9 cellular contexts compared by ENCODE assay signal in the genomic region with DNA sequence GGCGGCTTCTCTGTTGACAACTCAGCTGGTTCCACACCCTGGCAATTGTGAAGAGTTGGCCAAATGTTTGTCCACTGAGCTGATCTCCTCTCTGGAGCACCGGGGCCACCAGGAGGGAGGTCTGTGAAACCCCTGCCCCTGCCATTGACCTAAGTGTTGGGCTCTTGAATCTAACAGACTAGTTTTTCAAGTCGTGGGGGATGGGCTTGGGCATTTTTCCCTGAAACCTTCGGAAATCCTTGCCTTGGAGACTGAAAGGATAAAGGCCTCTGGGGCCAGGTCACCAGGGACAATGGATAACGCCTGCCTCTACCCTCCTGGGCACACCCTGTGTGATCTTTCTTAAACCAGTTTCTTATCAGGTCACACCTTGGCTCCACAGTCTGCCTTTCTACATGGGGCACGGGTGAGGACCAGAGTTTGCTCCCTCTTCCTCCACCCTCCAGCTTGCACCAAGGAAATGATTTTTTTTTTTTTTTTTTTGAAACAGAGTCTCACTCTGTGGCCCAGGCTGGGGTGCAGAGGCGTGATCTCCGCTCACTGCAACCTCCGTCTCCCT. TPM values are rescaled to one million over a fixed set of nuclear protein-coding genes. Genes with fewer than 3 reads are reported as not detected.
A peak's percentile ranks its signal among the peaks of the same experiment; 100 is the strongest.
DNase-seq lines count a peak whose midpoint lies in the region; ATAC-seq and TF ChIP-seq lines count a peak whose summit lies in the region.
"Had no signal": no experiment of that assay in that cellular context is flagged by ENCODE, and none has a peak within 500 bp of the region (broad histone marks: within the 10 kb centered on the region; RNA-seq: fewer than 3 reads in every experiment).

No MANE protein-coding gene starts in this region.

- no peak for DNase-seq in left ventricle myocardium inferior
- no peak for DNase-seq in cardiac septum (ENCODE audit: low spot score)
- no peak for DNase-seq in brain microvascular endothelial cell
- DNase-seq in aorta = no peak
- no peak for DNase-seq in NCI-H510A treated with DMSO at 0.1 percent for 48 hours (lab: John Stamatoyannopoulos, UW)
- no peak for DNase-seq in NCI-H774 (lab: John Stamatoyannopoulos, UW)
- DNase-seq in activated CD4-positive, alpha-beta T cell treated with anti-CD3 and anti-CD28 coated beads, Interleukin-2, amount 50 U/mL, for 48 hours = no peak
- DNase-seq: NCI-H1694 had no signal

- H3K27ac ChIP-seq in left ventricle myocardium inferior (replicated peaks) (no peak overlapping the region), brain microvascular endothelial cell (no peak overlapping the region), mesodermal cell (ENCODE audit: low read depth, low read length, severe bottlenecking) (no peak overlapping the region), aorta (ENCODE audit: low read depth in 1 of 2, low read length in 2 of 2) (no peak overlapping the region)

- intact Hi-C loops in left ventricle myocardium inferior (cut with micrococcal nuclease) = no loop called here
- intact Hi-C loops in cardiac septum (cut with DNase I) = loop anchor here (5.0 kb wide), 2 partner anchors 43 to 97 kb away; a partner anchor contains a TSS
- intact Hi-C loops in aorta (cut with DNase I) = loop anchor here in 1 of 2 donors (5.0 kb wide), 1 partner anchor 43 kb away; a partner anchor contains a TSS

- H3K27me3 ChIP-seq in left ventricle myocardium inferior (ENCODE audit: low read depth) (no peaks in the 10 kb centered on the region), brain microvascular endothelial cell (replicated peaks) (no peaks in the 10 kb centered on the region), aorta (ENCODE audit: control insufficient read depth in 1 of 2, insufficient read depth in 2 of 2, low read length in 1 of 2) (no peaks in the 10 kb centered on the region)

- H3K36me3 ChIP-seq in left ventricle myocardium inferior = peaks cover 6% of the 10 kb centered on the region
- H3K36me3 ChIP-seq in brain microvascular endothelial cell (replicated peaks) = peaks cover 12% of the 10 kb centered on the region
- H3K36me3 ChIP-seq in mesodermal cell (ENCODE audit: control insufficient read depth, insufficient read depth, low read length) = peaks cover 22% of the 10 kb centered on the region
- no peaks in the 10 kb centered on the region for H3K36me3 ChIP-seq in aorta (ENCODE audit: control insufficient read depth in 1 of 2, insufficient read depth in 2 of 2, low read length in 1 of 2)

- no peak for ATAC-seq in aorta (ENCODE audit: low FRiP score)

- WGBS in mesodermal cell (ENCODE audit: insufficient coverage in 2 of 2), 2 experiments = 30 to 31% methylated on average over 8 to 9 of the region's 9 CpGs
- 34 to 35% methylated on average over 9 of the region's 9 CpGs for WGBS in aorta, 2 donors

- no peaks in the 10 kb centered on the region for H3K9me3 ChIP-seq in left ventricle myocardium inferior (replicated peaks)
- no peaks in the 10 kb centered on the region for H3K9me3 ChIP-seq in mesodermal cell (ENCODE audit: control insufficient read depth, low read length)
- H3K9me3 ChIP-seq in aorta (ENCODE audit: control insufficient read depth, low read length) = no peaks in the 10 kb centered on the region

- H3K4me3 ChIP-seq in left ventricle myocardium inferior (peak overlapping the region; percentile 96), brain microvascular endothelial cell (ENCODE audit: low read depth, low read length) (peak overlapping the region; percentile 98), mesodermal cell (ENCODE audit: extremely low read depth, insufficient read depth, low read length, poor library complexity, severe bottlenecking) (peak overlapping the region; percentile 85), aorta (ENCODE audit: low read length in 2 of 2) (peak overlapping the region; percentile 36 to 88)

- H3K4me1 ChIP-seq in left ventricle myocardium inferior (peaks cover 47% of the 10 kb centered on the region), mesodermal cell (ENCODE audit: control insufficient read depth, insufficient read depth, low read length, poor library complexity, severe bottlenecking) (peaks cover 12% of the 10 kb centered on the region), aorta (ENCODE audit: control insufficient read depth in 1 of 2, insufficient read depth in 2 of 2, low read length in 2 of 2) (no peaks in the 10 kb centered on the region)

- in situ Hi-C loops in brain microvascular endothelial cell (cut with HindIII; ENCODE audit: low pct_ligation_motif_present, low sequenced_read_pairs) = no loop called here

- TF ChIP-seq CTCF in left ventricle myocardium inferior (IDR thresholded peaks at IDR 0.05; ENCODE audit: borderline replicate concordance) = no peak
- no peak for TF ChIP-seq CTCF in brain microvascular endothelial cell (IDR thresholded peaks at IDR 0.05; ENCODE audit: low read depth, low read length, missing control alignments)

RNA-seq across cellular contexts. Expression of a gene that starts 0.9 kb away (rescaled TPM):
- total RNA-seq in left ventricle myocardium inferior (15.9 TPM), cardiac septum (10.7 TPM), aorta (10 to 100 TPM in 1 of 2 donors, 1 to 10 TPM in 1; 8.0 to 12.3 TPM)
- polyA plus RNA-seq in mesodermal cell (2013, experiment 1 of 2) = 37.5 TPM
- polyA plus RNA-seq in mesodermal cell (2013, experiment 2 of 2) = 30.2 TPM
- polyA plus RNA-seq in aorta = 10 to 100 TPM in 1 of 2 donors, 1 to 10 TPM in 1; 6.4 to 13.5 TPM

RNA-seq across cellular contexts. Expression of a gene that starts 3.7 kb away (rescaled TPM):
- total RNA-seq in left ventricle myocardium inferior (not detected), cardiac septum (0.13 TPM), aorta (under 1 TPM; 0.19 to 0.45 TPM)
- polyA plus RNA-seq in mesodermal cell (2013, experiment 1 of 2) = 1.4 TPM
- polyA plus RNA-seq in mesodermal cell (2013, experiment 2 of 2) = 0.91 TPM
- polyA plus RNA-seq in aorta = 1 to 10 TPM in 1 of 2 donors, under 1 TPM in 1; 0.38 to 1.1 TPM

RNA-seq across cellular contexts. Expression of a gene that starts 13.0 kb away (rescaled TPM):
- total RNA-seq in left ventricle myocardium inferior (15.9 TPM), cardiac septum (18.6 TPM), aorta (10 to 100 TPM; 12.1 to 22.7 TPM)
- 22.5 TPM for polyA plus RNA-seq in mesodermal cell (2013, experiment 1 of 2)
- 17.7 TPM for polyA plus RNA-seq in mesodermal cell (2013, experiment 2 of 2)
- polyA plus RNA-seq in aorta = 10 to 100 TPM in 1 of 2 donors, 1 to 10 TPM in 1; 7.1 to 16.8 TPM

RNA-seq across cellular contexts. Expression of a gene that starts 41.1 kb away (rescaled TPM):
- 31.3 TPM for total RNA-seq in left ventricle myocardium inferior
- 45.6 TPM for total RNA-seq in cardiac septum
- polyA plus RNA-seq in mesodermal cell (2013, experiment 1 of 2) = 58.2 TPM
- polyA plus RNA-seq in mesodermal cell (2013, experiment 2 of 2) = 46.4 TPM
- 100 to 1,000 TPM in 1 of 2 donors, 10 to 100 TPM in 1; 79.9 to 105 TPM for total RNA-seq in aorta
- polyA plus RNA-seq in aorta = 100 to 1,000 TPM in 1 of 2 donors, 10 to 100 TPM in 1; 18.2 to 209 TPM
